In the genomic region with DNA sequence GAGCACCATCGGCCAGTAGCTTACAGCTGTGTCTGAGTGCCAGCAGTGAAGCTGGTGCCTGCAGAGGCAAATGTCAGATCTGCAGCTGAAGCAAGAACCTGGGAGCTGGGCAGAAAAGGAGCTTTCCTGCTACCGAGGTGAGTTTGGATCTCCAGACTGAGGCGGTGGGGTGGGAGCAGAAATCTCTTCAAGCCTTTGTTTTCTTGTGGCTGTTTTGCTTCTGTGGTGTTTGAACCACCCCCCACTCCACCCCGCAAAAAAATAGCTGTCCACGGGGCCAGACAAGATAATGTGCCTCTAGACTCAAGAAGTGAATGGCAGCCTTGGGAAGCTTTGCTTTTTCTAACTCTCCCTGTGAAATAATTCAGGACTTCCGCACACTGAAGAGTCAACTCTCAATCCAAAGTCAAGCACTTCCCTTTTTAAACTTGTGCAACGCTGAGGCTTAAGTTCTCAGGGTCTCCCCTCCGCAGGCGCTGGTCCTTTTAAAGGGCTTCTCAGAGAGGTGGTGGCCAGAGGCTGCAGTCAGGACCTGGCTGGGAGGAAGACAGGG, we compare ENCODE assay signal across 9 cellular contexts.
DNase-seq lines count a peak whose midpoint lies in the region; ATAC-seq, FAIRE-seq and TF ChIP-seq lines count a peak whose summit lies in the region.
"Had no signal": no experiment of that assay in that cellular context is flagged by ENCODE, and none has a peak within 500 bp of the region (broad histone marks: within the 10 kb centered on the region; RNA-seq: fewer than 3 reads in every experiment).

No MANE protein-coding gene starts in this region.

- H3K4me3 ChIP-seq in BLaER1 treated with 17β-estradiol and CSF1 and Interleukin-3, amounts not matched to agents 10 nM and 100 nM, result peak overlapping the region; percentile 55 to 72 (median 61)
- H3K4me3 ChIP-seq in ascending aorta (peak overlapping the region; percentile 51 to 57), small intestine (ENCODE audit: low read depth in 1 of 2, low read length in 2 of 2) (no peak overlapping the region)
- H3K4me3 ChIP-seq: SJCRH30 had no signal

- H4K20me1 ChIP-seq in BLaER1 treated with 17β-estradiol and CSF1 and Interleukin-3, amounts not matched to agents 10 nM and 100 nM, result peaks cover 0 to 11% (median 4%) of the 10 kb centered on the region in 11 experiments; a peak in 5 of 22 replicates

- peaks cover 15% of the 10 kb centered on the region for H3K9me3 Mint-ChIP-seq in mesothelial cell of epicardium

- ATAC-seq in HG03342 (IDR thresholded peaks at IDR 0.05; ENCODE audit: unreplicated experiment) (peak; percentile 25), HG03097 (IDR thresholded peaks at IDR 0.05; ENCODE audit: low FRiP score, unreplicated experiment) (no peak)

- peak overlapping the region in 1 of 11 experiments; percentile 21; a peak in 2 of 22 replicates for H3K27ac ChIP-seq in BLaER1 treated with 17β-estradiol and CSF1 and Interleukin-3, amounts not matched to agents 10 nM and 100 nM
- H3K27ac ChIP-seq in ascending aorta (no peak overlapping the region), small intestine (ENCODE audit: low read depth in 1 of 2, low read length in 1 of 2) (no peak overlapping the region)
- H3K27ac ChIP-seq: SJCRH30 had no signal

- peak overlapping the region; percentile 63 for H3K4me3 Mint-ChIP-seq in mesothelial cell of epicardium

- no peak overlapping the region for H3K27ac Mint-ChIP-seq in mesothelial cell of epicardium

- 29 to 31% (median 29%) methylated on average over 9 of the region's 9 CpGs for WGBS in small intestine, 3 donors

- H3K4me2 ChIP-seq in BLaER1 treated with 17β-estradiol and CSF1 and Interleukin-3, amounts not matched to agents 10 nM and 100 nM, result peak overlapping the region; percentile 75 to 100 (median 98)

- peaks cover 31 to 52% (median 44%) of the 10 kb centered on the region in 11 experiments for H3K27me3 ChIP-seq in BLaER1 treated with 17β-estradiol and CSF1 and Interleukin-3, amounts not matched to agents 10 nM and 100 nM
- H3K27me3 ChIP-seq in ascending aorta (no peaks in the 10 kb centered on the region), small intestine (ENCODE audit: control insufficient read depth in 2 of 2, insufficient read depth in 2 of 2, low read length in 2 of 2) (peaks cover 3 to 10% of the 10 kb centered on the region in 2 donors)
- H3K27me3 ChIP-seq: SJCRH30 had no signal

- TF ChIP-seq CTCF in ascending aorta (IDR thresholded peaks at IDR 0.05) (no peak), mesothelial cell of epicardium (IDR thresholded peaks at IDR 0.05; ENCODE audit: unreplicated experiment) (no peak), GM20000 (IDR thresholded peaks at IDR 0.05; ENCODE audit: extremely low read depth, missing control alignments) (no peak)

- peaks cover 66% of the 10 kb centered on the region for H3K27me3 Mint-ChIP-seq in mesothelial cell of epicardium (ENCODE audit: low read depth)

- H3K36me3 Mint-ChIP-seq in mesothelial cell of epicardium, result no peaks in the 10 kb centered on the region

- intact Hi-C loops in ascending aorta (cut with DNase I), result no loop called here

- peaks cover 0 to 28% (median 17%) of the 10 kb centered on the region in 11 experiments; a peak in 18 of 22 replicates for H3K9me3 ChIP-seq in BLaER1 treated with 17β-estradiol and CSF1 and Interleukin-3, amounts not matched to agents 10 nM and 100 nM (replicated peaks in 1 of 11)
- no peaks in the 10 kb centered on the region for H3K9me3 ChIP-seq in ascending aorta
- no peaks in the 10 kb centered on the region for H3K9me3 ChIP-seq in small intestine (ENCODE audit: control insufficient read depth, low read depth)
- H3K9me3 ChIP-seq: SJCRH30 had no signal

- H3K4me1 ChIP-seq in BLaER1 treated with 17β-estradiol and CSF1 and Interleukin-3, amounts not matched to agents 10 nM and 100 nM, result peaks cover 18 to 35% (median 30%) of the 10 kb centered on the region in 10 experiments
- H3K4me1 ChIP-seq in ascending aorta (peaks cover 0 to 4% of the 10 kb centered on the region in 2 donors), small intestine (ENCODE audit: control insufficient read depth in 2 of 2, insufficient read depth in 1 of 2, low read depth in 1 of 2, low read length in 1 of 2) (no peaks in the 10 kb centered on the region)
- H3K4me1 ChIP-seq: SJCRH30 had no signal

- H3K36me3 ChIP-seq in BLaER1 treated with 17β-estradiol and CSF1 and Interleukin-3, amounts not matched to agents 10 nM and 100 nM, result no peaks in the 10 kb centered on the region
- no peaks in the 10 kb centered on the region for H3K36me3 ChIP-seq in ascending aorta
- H3K36me3 ChIP-seq in small intestine (ENCODE audit: control insufficient read depth in 2 of 2, insufficient read depth in 2 of 2, low read length in 2 of 2), result no peaks in the 10 kb centered on the region
- H3K36me3 ChIP-seq: SJCRH30 had no signal

- H3K9ac ChIP-seq in BLaER1 treated with 17β-estradiol and CSF1 and Interleukin-3, amounts not matched to agents 10 nM and 100 nM, result peak overlapping the region in 9 of 11 experiments; percentile 42 to 65 (median 54); a peak in 15 of 22 replicates

- no peak for FAIRE-seq in small intestine (lab: Jason Lieb, UNC)

- no peak for DNase-seq in ascending aorta (ENCODE audit: low spot score in 2 of 2)
- no peak for DNase-seq in mesothelial cell of epicardium (ENCODE audit: low spot score in 2 of 2, unreplicated experiment in 2 of 2)
- DNase-seq in small intestine, result no peak
- DNase-seq in GM20000 (ENCODE audit: low spot score), result no peak
- DNase-seq in activated effector memory CD4-positive, alpha-beta T cell treated with anti-CD3 and anti-CD28 coated beads, Interleukin-2, amount 50 U/mL, for 16 hours, result no peak
- DNase-seq: SJCRH30 had no signal

- peaks cover 4% of the 10 kb centered on the region for H3K4me1 Mint-ChIP-seq in mesothelial cell of epicardium

Comparison
In these comparisons a context has a peak if more than half of its experiments do, and no peak if none do; other contexts are left out.
1. H3K4me3 ChIP-seq: peak in BLaER1 treated with 17β-estradiol and CSF1 and Interleukin-3, amounts not matched to agents 10 nM and 100 nM (10 of 10) and ascending aorta (2 of 2); none in small intestine (0 of 2).